Comparison of ENCODE assay signal across 5 cellular contexts in genomic region chr5:140343849-140344248, GRCh38. TPM values are rescaled to one million over a fixed set of nuclear protein-coding genes. Genes with fewer than 3 reads are reported as not detected.
"Had no signal": no experiment of that assay in that cellular context is flagged by ENCODE, and none has a peak within 500 bp of the region (broad histone marks: within the 10 kb centered on the region; RNA-seq: fewer than 3 reads in every experiment).

No MANE protein-coding gene starts in this region.

RNA-seq across cellular contexts. Expression of gene SLC4A9, which starts 16.1 kb away (rescaled TPM):
- total RNA-seq: activated T-cell treated with anti-CD3 and anti-CD28 coated beads, Interleukin-2, amount 50 U/mL, for 4 hours; adrenal gland; lung microvascular endothelial cell; renal cortical epithelial cell; SJSA1 had no signal
